ENCODE assay signal across 18 cellular contexts in genomic region chr21:36704958-36705678, GRCh38. TPM values are rescaled to one million over a fixed set of nuclear protein-coding genes. Genes with fewer than 3 reads are reported as not detected.
A peak's percentile ranks its signal among the peaks of the same experiment; 100 is the strongest.
DNase-seq lines count a peak whose midpoint lies in the region; ATAC-seq and TF ChIP-seq lines count a peak whose summit lies in the region.
"Had no signal": no experiment of that assay in that cellular context is flagged by ENCODE, and none has a peak within 500 bp of the region (broad histone marks: within the 10 kb centered on the region; RNA-seq: fewer than 3 reads in every experiment).

No MANE protein-coding gene starts in this region.

- no peak for TF ChIP-seq CTCF in RWPE1 (conservative IDR thresholded peaks at IDR 0.05; ENCODE audit: low read depth)
- TF ChIP-seq CTCF in sigmoid colon (IDR thresholded peaks at IDR 0.05), result no peak

- ATAC-seq in HG02840 (IDR thresholded peaks at IDR 0.05; ENCODE audit: low FRiP score, unreplicated experiment), result no peak
- ATAC-seq: A549 had no signal

- peak; percentile 1 to 3 for DNase-seq in activated CD4-positive, alpha-beta T cell treated with anti-CD3 and anti-CD28 coated beads, Interleukin-2, amount 50 U/mL, for 48 hours
- no peak for DNase-seq in activated CD4-positive, alpha-beta T cell treated with anti-CD3 and anti-CD28 coated beads for 48 hours
- DNase-seq in RWPE1 (ENCODE audit: low spot score), result no peak
- DNase-seq in sigmoid colon, result peak; percentile 41
- no peak for DNase-seq in NCI-H2227 (lab: John Stamatoyannopoulos, UW; ENCODE audit: unreplicated experiment)
- DNase-seq in C1 segment of cervical spinal cord (lab: John Stamatoyannopoulos, UW), result no peak
- DNase-seq: activated T-cell treated with anti-CD3 and anti-CD28 coated beads, Interleukin-2, amount 50 U/mL, for 24 hours; anterior cingulate cortex; Calu3; effector memory CD4-positive, alpha-beta T cell; KG1; lower lobe of right lung; NCI-H1694 treated with DMSO at 0.1 percent for 48 hours; WERI-Rb-1 had no signal

- no peaks in the 10 kb centered on the region for H3K9me3 ChIP-seq in iPS-15b (ENCODE audit: control insufficient read depth, insufficient read depth, low read length)
- no peaks in the 10 kb centered on the region for H3K9me3 ChIP-seq in sigmoid colon
- H3K9me3 ChIP-seq: A549, lower lobe of right lung had no signal

- CTCF ChIA-PET in RWPE1 (lab: Yijun Ruan, JAX), result interaction anchor here (0.7 to 1.1 kb wide), 3 partner anchors 13 to 195 kb away, joined by 4 read pairs; no protein-coding TSS in a partner anchor

- no peak overlapping the region for H3K9ac ChIP-seq in iPS-15b (ENCODE audit: low read depth, low read length)

- H3K4me3 ChIP-seq in iPS-15b (ENCODE audit: low read depth, low read length) (peak overlapping the region; percentile 37), sigmoid colon (peak overlapping the region in 1 of 4 donors; percentile 11)
- H3K4me3 ChIP-seq: A549, lower lobe of right lung, SJSA1 had no signal

- TF ChIP-seq POLR2A in sigmoid colon (IDR thresholded peaks at IDR 0.05), result no peak

- H3K4me1 ChIP-seq in iPS-15b (ENCODE audit: control insufficient read depth, insufficient read depth, low read length) (peaks cover 5% of the 10 kb centered on the region), sigmoid colon (peaks cover 0 to 70% (median 60%) of the 10 kb centered on the region in 4 donors)
- H3K4me1 ChIP-seq: SJSA1 had no signal

- POLR2A ChIA-PET in RWPE1 (lab: Yijun Ruan, JAX; ENCODE audit: low non-redundant PET), result no interaction called here

- no peak for TF ChIP-seq EP300 in sigmoid colon (IDR thresholded peaks at IDR 0.05)

- WGBS in sigmoid colon, 2 donors, result 5 to 10% methylated on average over 39 of the region's 39 CpGs

- H3K27me3 ChIP-seq in iPS-15b (ENCODE audit: control insufficient read depth, insufficient read depth, low read length) (peaks cover 100% of the 10 kb centered on the region), sigmoid colon (peaks cover 76 to 100% (median 96%) of the 10 kb centered on the region in 3 donors)

- intact Hi-C loops in sigmoid colon (cut with DNase I), result no loop called here

- H3K27ac ChIP-seq in RWPE1, result peak overlapping the region; percentile 94
- no peak overlapping the region for H3K27ac ChIP-seq in sigmoid colon
- H3K27ac ChIP-seq: A549, lower lobe of right lung, SJSA1, WERI-Rb-1 had no signal

- no peaks in the 10 kb centered on the region for H3K36me3 ChIP-seq in iPS-15b (ENCODE audit: control insufficient read depth, insufficient read depth, low read length)
- H3K36me3 ChIP-seq in sigmoid colon, result no peaks in the 10 kb centered on the region
- H3K36me3 ChIP-seq: lower lobe of right lung, SJSA1, WERI-Rb-1 had no signal

RNA-seq across cellular contexts. Expression of gene SIM2, which starts 6.2 kb away (rescaled TPM):
- not detected for total RNA-seq in sigmoid colon
- polyA plus RNA-seq in sigmoid colon, result under 1 TPM in 2 of 3 donors, not detected in 1; 0.01 to 0.60 TPM
- total RNA-seq: lower lobe of right lung had no signal

Comparison
In these comparisons a context has a peak if more than half of its experiments do, and no peak if none do; other contexts are left out.
1. DNase-seq: peak in activated CD4-positive, alpha-beta T cell treated with anti-CD3 and anti-CD28 coated beads, Interleukin-2, amount 50 U/mL, for 48 hours (2 of 2) and sigmoid colon (single experiment); none in activated CD4-positive, alpha-beta T cell treated with anti-CD3 and anti-CD28 coated beads for 48 hours (single experiment), RWPE1 (single experiment), NCI-H2227 (single experiment) and C1 segment of cervical spinal cord (0 of 14).